ENCODE assay signal across 8 cellular contexts in genomic region chr5:73498057-73498992, GRCh38. TPM values are rescaled to one million over a fixed set of nuclear protein-coding genes. Genes with fewer than 3 reads are reported as not detected.
DNase-seq lines count a peak whose midpoint lies in the region; ATAC-seq and TF ChIP-seq lines count a peak whose summit lies in the region.

Gene BTF3, plus strand, starts transcription at chr5:73498442. Its CDS starts 226 bp downstream, at chr5:73498668.

- TF ChIP-seq CTCF in DND-41 (IDR thresholded peaks at IDR 0.05; ENCODE audit: borderline replicate concordance, extremely low read depth, low read length, poor library complexity, severe bottlenecking) (no peak), fibroblast of mammary gland (conservative IDR thresholded peaks at IDR 0.05; ENCODE audit: control insufficient read depth, insufficient read depth, low read depth, low read length) (no peak), natural killer cell (IDR thresholded peaks at IDR 0.05) (no peak)

- no peaks in the 10 kb centered on the region for H3K36me3 Mint-ChIP-seq in natural killer cell

- intact Hi-C loops in natural killer cell (cut with micrococcal nuclease): loop anchor here (2.0 kb wide), 1 partner anchor 66 kb away; the partner anchor contains the start of genes ANKRA2 and UTP15

- peak within 1 kb of the TSS; percentile 94 to 98 for H3K27ac Mint-ChIP-seq in natural killer cell

- H3K36me3 ChIP-seq in DND-41 (ENCODE audit: insufficient read depth, low read length): peaks cover 48% of the 10 kb centered on the region
- H3K36me3 ChIP-seq in GM23248 (ENCODE audit: low read depth): peaks cover 33% of the 10 kb centered on the region

- peak within 1 kb of the TSS; percentile 93 for H3K9ac ChIP-seq in DND-41 (ENCODE audit: low read depth, low read length)
- H3K9ac ChIP-seq in GM23248: peak within 1 kb of the TSS; percentile 97

- 1% methylated on average over 46 to 56 of the region's 67 CpGs for WGBS in GM23248 (ENCODE audit: low coverage in 1 of 2, low lambda C conversion rate in 2 of 2, missing lambda C conversion rate in 2 of 2), 2 experiments

- H3K27ac ChIP-seq in DND-41 (ENCODE audit: low read length) (peak within 1 kb of the TSS; percentile 97), GM23248 (peak within 1 kb of the TSS; percentile 85)

- in situ Hi-C loops in GM23248 (cut with MboI): no loop called here

- H3K79me2 ChIP-seq in DND-41 (ENCODE audit: insufficient read depth, low read length) (peaks cover 59% of the 10 kb centered on the region), GM23248 (ENCODE audit: insufficient read depth) (peaks cover 51% of the 10 kb centered on the region)

- H4K20me1 ChIP-seq in DND-41 (ENCODE audit: insufficient read depth, low read length) (peaks cover 41% of the 10 kb centered on the region), GM23248 (ENCODE audit: insufficient read depth) (peaks cover 8% of the 10 kb centered on the region; the same call in 1 of the 2 replicates)

- H3K4me1 ChIP-seq in DND-41 (ENCODE audit: insufficient read depth, low read length): peaks cover 41% of the 10 kb centered on the region
- H3K4me1 ChIP-seq in GM23248 (ENCODE audit: insufficient read depth): peaks cover 24% of the 10 kb centered on the region

- ATAC-seq in DND-41 (ENCODE audit: insufficient read depth, low read depth): peak; percentile 95
- ATAC-seq in natural killer cell: peak; percentile 90 to 94 (median 93)

- H3K4me1 Mint-ChIP-seq in natural killer cell: peaks cover 27 to 31% of the 10 kb centered on the region in 2 donors

- H3K4me3 ChIP-seq in DND-41 (ENCODE audit: low read depth in 1 of 2, low read length in 2 of 2): peak within 1 kb of the TSS; percentile 72 to 75
- peak within 1 kb of the TSS; percentile 94 for H3K4me3 ChIP-seq in GM23248
- H3K4me3 ChIP-seq in fibroblast of mammary gland (ENCODE audit: control insufficient read depth, low read depth, low read length): peak within 1 kb of the TSS; percentile 88

- H3K4me2 ChIP-seq in DND-41 (ENCODE audit: insufficient read depth, low read length) (peak within 1 kb of the TSS; percentile 72), GM23248 (ENCODE audit: unreplicated experiment) (peak within 1 kb of the TSS; percentile 95)

- H3K9me3 ChIP-seq in DND-41 (ENCODE audit: insufficient read depth, low read length, severe bottlenecking) (no peaks in the 10 kb centered on the region), GM23248 (ENCODE audit: low read depth) (no peaks in the 10 kb centered on the region)

- H3K9me3 Mint-ChIP-seq in natural killer cell: no peaks in the 10 kb centered on the region

- H3K4me3 Mint-ChIP-seq in natural killer cell: peak within 1 kb of the TSS; percentile 95

- peaks cover 24% of the 10 kb centered on the region for H3F3A ChIP-seq in GM23248 (ENCODE audit: insufficient read depth)

- DNase-seq in DND-41: peak; percentile 95
- peak; percentile 99 for DNase-seq in GM23248
- DNase-seq in Kasumi-1 (lab: John Stamatoyannopoulos, UW): peak; percentile 93 to 95
- peak; percentile 95 for DNase-seq in RPMI7951 (ENCODE audit: low read depth)
- peak; percentile 87 for DNase-seq in activated T-helper 1 cell treated with anti-CD3 and anti-CD28 coated beads, Interleukin-2, amount 50 U/mL, for 16 hours (ENCODE audit: low read depth in 1 of 2, low spot score in 1 of 2)
- DNase-seq in fibroblast of mammary gland (ENCODE audit: low read depth): peak; percentile 96
- DNase-seq in natural killer cell: peak; percentile 87
- DNase-seq in stimulated activated naive CD4-positive, alpha-beta T cell treated with Interleukin-2 at 50 U/mL for 16 hours (lab: John Stamatoyannopoulos, UW): peak; percentile 94

- H2AFZ ChIP-seq in DND-41 (ENCODE audit: low read depth, low read length) (peak within 1 kb of the TSS; percentile 96), GM23248 (peak within 1 kb of the TSS; percentile 81)

- H3K27me3 ChIP-seq in DND-41 (ENCODE audit: insufficient read depth, low read length, poor library complexity): no peaks in the 10 kb centered on the region
- no peaks in the 10 kb centered on the region for H3K27me3 ChIP-seq in GM23248 (replicated peaks; ENCODE audit: insufficient read depth)

- H3K27me3 Mint-ChIP-seq in natural killer cell (ENCODE audit: low read depth in 2 of 2): peaks cover 13 to 22% of the 10 kb centered on the region in 2 donors

- H3K9me2 ChIP-seq in GM23248 (ENCODE audit: insufficient read depth): no peaks in the 10 kb centered on the region

RNA-seq across cellular contexts. Expression of gene BTF3, which starts in this region (rescaled TPM):
- 162 and 249 TPM in 2 replicates for total RNA-seq in GM23248 (2014; rRNA removed; shearing (Covaris generic))
- polyA plus RNA-seq in GM23248 (2016; fragmentation: Nextera tagmentation; extraction: Ambion mirVana): 595 and 602 TPM in 2 replicates
- total RNA-seq in RPMI7951 (2014; rRNA removed; shearing (Covaris generic)): 396 and 495 TPM in 2 replicates
- 100 to 1,000 TPM; 364 to 423 (median 391) TPM for total RNA-seq in natural killer cell

Comparison
In these comparisons a context has a peak if more than half of its experiments do, and no peak if none do; other contexts are left out.
1. Peak in every context shown above with its lines: DNase-seq, ATAC-seq, H3K4me3 ChIP-seq and H3K27ac ChIP-seq.